In the genomic region with DNA sequence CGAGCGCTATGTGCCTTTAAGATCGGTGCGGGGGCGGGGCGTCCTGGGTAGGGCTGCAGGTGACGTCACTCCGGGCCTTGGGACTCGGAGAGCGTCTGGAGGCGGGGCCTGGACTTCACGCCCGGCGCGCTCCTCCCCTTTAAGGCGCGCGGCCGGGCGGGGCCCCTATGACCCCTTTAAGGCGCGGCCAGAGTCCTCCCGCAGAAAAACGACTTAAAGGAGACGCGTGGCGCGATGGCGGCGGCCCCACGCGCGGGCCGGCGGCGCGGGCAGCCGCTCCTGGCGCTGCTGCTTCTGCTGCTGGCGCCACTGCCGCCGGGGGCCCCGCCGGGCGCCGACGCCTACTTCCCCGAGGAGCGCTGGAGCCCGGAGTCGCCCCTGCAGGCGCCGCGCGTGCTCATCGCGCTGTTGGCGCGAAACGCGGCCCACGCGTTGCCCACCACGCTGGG, we compare ENCODE assay signal across 8 cellular contexts. TPM values are rescaled to one million over a fixed set of nuclear protein-coding genes. Genes with fewer than 3 reads are reported as not detected.
DNase-seq lines count a peak whose midpoint lies in the region; ATAC-seq and TF ChIP-seq lines count a peak whose summit lies in the region.

TSS of gene COLGALT1 (plus strand) at position 170 of the 449 bp plus-strand sequence. CDS start at position 235, 65 bp downstream.

- H3K9me3 ChIP-seq in SU-DHL-6 (ENCODE audit: insufficient read depth, low read length) (no peaks in the 10 kb centered on the region), thoracic aorta (no peaks in the 10 kb centered on the region)

- DNase-seq in GM04504 (ENCODE audit: low read depth) = peak; percentile 89
- peak; percentile 95 to 97 (median 95) for DNase-seq in NCI-H1417 (lab: John Stamatoyannopoulos, UW)
- DNase-seq in activated naive CD8-positive, alpha-beta T cell treated with anti-CD3 and anti-CD28 coated beads for 36 hours = peak; percentile 98
- peak; percentile 99 for DNase-seq in glutamatergic neuron
- peak; percentile 98 for DNase-seq in osteocyte (ENCODE audit: extremely low spot score, unreplicated experiment)
- peak; percentile 100 for DNase-seq in thoracic aorta (ENCODE audit: low spot score)

- H3K27me3 ChIP-seq in SU-DHL-6 (ENCODE audit: low read length) (no peaks in the 10 kb centered on the region), thoracic aorta (replicated peaks; ENCODE audit: insufficient read depth) (no peaks in the 10 kb centered on the region)

- H2AFZ ChIP-seq in SU-DHL-6 (ENCODE audit: low read depth, low read length, severe bottlenecking) = peak within 1 kb of the TSS; percentile 79

- H3K27ac Mint-ChIP-seq in activated naive CD8-positive, alpha-beta T cell treated with anti-CD3 and anti-CD28 coated beads for 36 hours = peak within 1 kb of the TSS; percentile 83
- H3K27ac Mint-ChIP-seq in glutamatergic neuron (ENCODE audit: unreplicated experiment) (no peak within 1 kb of the TSS), osteocyte (ENCODE audit: unreplicated experiment) (peak within 1 kb of the TSS; percentile 52)

- no peak for TF ChIP-seq CTCF in SU-DHL-6 (IDR thresholded peaks at IDR 0.05; ENCODE audit: insufficient read depth, low read length, poor library complexity, severe bottlenecking)
- no peak for TF ChIP-seq CTCF in glutamatergic neuron (IDR thresholded peaks at IDR 0.05; ENCODE audit: partially characterized antibody, unreplicated experiment)
- no peak for TF ChIP-seq CTCF in osteocyte (IDR thresholded peaks at IDR 0.05)
- TF ChIP-seq CTCF in thoracic aorta (IDR thresholded peaks at IDR 0.05) = no peak

- ATAC-seq in HG02642 (IDR thresholded peaks at IDR 0.05; ENCODE audit: poor library complexity, unreplicated experiment) = peak; percentile 88
- ATAC-seq in thoracic aorta (ENCODE audit: insufficient number of reproducible peaks, low FRiP score, low read depth) = peak; percentile 85

- no peaks in the 10 kb centered on the region for H3K9me3 Mint-ChIP-seq in activated naive CD8-positive, alpha-beta T cell treated with anti-CD3 and anti-CD28 coated beads for 36 hours
- H3K9me3 Mint-ChIP-seq in glutamatergic neuron (ENCODE audit: unreplicated experiment) = peaks cover 3% of the 10 kb centered on the region
- H3K9me3 Mint-ChIP-seq in osteocyte (ENCODE audit: unreplicated experiment) = no peaks in the 10 kb centered on the region

- H3K36me3 ChIP-seq in SU-DHL-6 (ENCODE audit: low read length) = peaks cover 5% of the 10 kb centered on the region; the same call in 1 of the 2 replicates
- H3K36me3 ChIP-seq in thoracic aorta = peaks cover 3% of the 10 kb centered on the region

- peaks cover 21% of the 10 kb centered on the region for H3K36me3 Mint-ChIP-seq in activated naive CD8-positive, alpha-beta T cell treated with anti-CD3 and anti-CD28 coated beads for 36 hours
- H3K36me3 Mint-ChIP-seq in glutamatergic neuron (ENCODE audit: unreplicated experiment) (no peaks in the 10 kb centered on the region), osteocyte (ENCODE audit: unreplicated experiment) (peaks cover 9% of the 10 kb centered on the region)

- H4K20me1 ChIP-seq in SU-DHL-6 (ENCODE audit: low read depth, low read length) = no peaks in the 10 kb centered on the region

- peak within 1 kb of the TSS; percentile 86 for H3K4me2 ChIP-seq in SU-DHL-6 (ENCODE audit: low read depth, low read length, poor library complexity, severe bottlenecking)

- H3K27ac ChIP-seq in SU-DHL-6 (ENCODE audit: low read depth, low read length) = peak within 1 kb of the TSS; percentile 64
- peak within 1 kb of the TSS in 1 of 2 donors; percentile 54 for H3K27ac ChIP-seq in thoracic aorta

- H3F3A ChIP-seq in SU-DHL-6 (ENCODE audit: insufficient read depth) = peaks cover 24% of the 10 kb centered on the region

- peak within 1 kb of the TSS; percentile 94 for H3K4me3 ChIP-seq in SU-DHL-6 (ENCODE audit: insufficient read depth, low read length, poor library complexity, severe bottlenecking)
- peak within 1 kb of the TSS; percentile 81 for H3K4me3 ChIP-seq in thoracic aorta

- H3K4me1 ChIP-seq in thoracic aorta (ENCODE audit: control insufficient read depth in 1 of 2, low read depth in 2 of 2) = peaks cover 14% of the 10 kb centered on the region in 2 donors

- H3K4me3 Mint-ChIP-seq in activated naive CD8-positive, alpha-beta T cell treated with anti-CD3 and anti-CD28 coated beads for 36 hours = peak within 1 kb of the TSS; percentile 87
- peak within 1 kb of the TSS; percentile 87 for H3K4me3 Mint-ChIP-seq in glutamatergic neuron (ENCODE audit: unreplicated experiment)
- peak within 1 kb of the TSS; percentile 80 for H3K4me3 Mint-ChIP-seq in osteocyte (ENCODE audit: unreplicated experiment)

- H3K27me3 Mint-ChIP-seq in activated naive CD8-positive, alpha-beta T cell treated with anti-CD3 and anti-CD28 coated beads for 36 hours = no peaks in the 10 kb centered on the region
- peaks cover 7% of the 10 kb centered on the region for H3K27me3 Mint-ChIP-seq in glutamatergic neuron (ENCODE audit: unreplicated experiment)
- no peaks in the 10 kb centered on the region for H3K27me3 Mint-ChIP-seq in osteocyte (ENCODE audit: unreplicated experiment)

- H3K9me2 ChIP-seq in SU-DHL-6 (replicated peaks; ENCODE audit: insufficient read depth, low read length) = no peaks in the 10 kb centered on the region

- peaks cover 9% of the 10 kb centered on the region for H3K4me1 Mint-ChIP-seq in activated naive CD8-positive, alpha-beta T cell treated with anti-CD3 and anti-CD28 coated beads for 36 hours
- no peaks in the 10 kb centered on the region for H3K4me1 Mint-ChIP-seq in glutamatergic neuron (ENCODE audit: low read depth, unreplicated experiment)
- peaks cover 22% of the 10 kb centered on the region for H3K4me1 Mint-ChIP-seq in osteocyte (ENCODE audit: unreplicated experiment)

- peaks cover 20% of the 10 kb centered on the region for H3K79me2 ChIP-seq in SU-DHL-6 (ENCODE audit: insufficient read depth, low read length)

- peak within 1 kb of the TSS; percentile 98 for H3K9ac ChIP-seq in SU-DHL-6 (ENCODE audit: low read length)

RNA-seq across cellular contexts. Expression of gene COLGALT1, which starts in this region (rescaled TPM):
- 10 to 100 TPM; 78.9 to 80.1 TPM for total RNA-seq in activated naive CD8-positive, alpha-beta T cell treated with anti-CD3 and anti-CD28 coated beads for 36 hours
- 74.5 TPM for total RNA-seq in glutamatergic neuron (ENCODE audit: unreplicated experiment)
- 121 and 122 TPM in 2 replicates for total RNA-seq in osteocyte
- 10 to 100 TPM; 73.7 to 94.1 TPM for total RNA-seq in thoracic aorta
